Comparison of ENCODE assay signal across 26 cellular contexts in the genomic region with DNA sequence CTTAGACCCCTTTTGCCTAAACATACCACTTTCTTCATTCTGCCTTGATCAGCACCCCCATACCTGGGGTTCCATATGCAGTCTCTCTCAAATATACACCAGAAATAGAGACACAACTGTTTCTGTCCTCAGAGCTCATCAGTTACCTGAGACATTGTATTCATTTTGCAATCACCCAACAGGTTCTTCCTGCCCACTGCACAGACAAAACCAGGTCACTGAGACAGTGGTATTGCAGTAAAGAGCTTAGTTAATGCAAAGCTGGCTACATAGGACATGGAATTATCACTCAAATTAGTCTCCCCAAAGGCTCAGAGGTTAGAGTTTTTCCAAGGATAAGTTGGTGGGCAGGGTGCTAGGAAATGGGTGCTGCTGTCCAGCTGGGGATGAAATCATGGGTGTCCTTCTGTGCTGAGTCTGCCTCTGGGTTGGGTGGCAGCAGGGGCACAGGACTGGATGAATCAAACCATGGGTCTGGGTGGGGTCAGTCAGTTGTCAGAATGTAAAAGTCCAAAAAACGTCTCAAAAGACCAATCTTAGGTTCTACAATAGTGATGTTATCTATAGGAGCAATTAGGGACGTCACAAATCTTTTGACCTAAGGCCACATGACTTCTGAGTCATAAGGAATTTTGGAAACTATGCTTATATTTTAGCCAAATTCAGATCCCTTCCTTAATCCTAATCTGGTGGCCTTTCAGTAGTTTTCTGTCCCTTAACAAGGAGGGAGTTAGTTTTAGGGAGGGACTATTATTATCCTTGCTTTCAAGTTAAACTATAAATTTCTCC. TPM values are rescaled to one million over a fixed set of nuclear protein-coding genes. Genes with fewer than 3 reads are reported as not detected.
A peak's percentile ranks its signal among the peaks of the same experiment; 100 is the strongest.
DNase-seq lines count a peak whose midpoint lies in the region; ATAC-seq and TF ChIP-seq lines count a peak whose summit lies in the region.
"Had no signal": no experiment of that assay in that cellular context is flagged by ENCODE, and none has a peak within 500 bp of the region (broad histone marks: within the 10 kb centered on the region; RNA-seq: fewer than 3 reads in every experiment).

No MANE protein-coding gene starts in this region.

- H3K36me3 Mint-ChIP-seq in GM23338 (ENCODE audit: low read depth) = peaks cover 19% of the 10 kb centered on the region
- peaks cover 22% of the 10 kb centered on the region for H3K36me3 Mint-ChIP-seq in activated T-helper 1 cell treated with anti-CD3 and anti-CD28 coated beads, Interleukin-12 subunit alpha, Interleukin-12 subunit beta, Interleukin-2, Interleukin-4 antibody, amounts not matched to agents 30 ng/mL and 10 ng/mL and 1 ng/mL, durations not matched to agents 14 hours and 24 hours and 36 hours (ENCODE audit: low read depth)

- intact Hi-C loops in activated T-helper 1 cell treated with anti-CD3 and anti-CD28 coated beads, Interleukin-12 subunit alpha, Interleukin-12 subunit beta, Interleukin-2, Interleukin-4 antibody, amounts not matched to agents 30 ng/mL and 10 ng/mL and 1 ng/mL, durations not matched to agents 14 hours and 24 hours and 36 hours (cut with micrococcal nuclease) = no loop called here

- H3K4me1 ChIP-seq in GM23338 (ENCODE audit: insufficient read depth) = peaks cover 28% of the 10 kb centered on the region
- H3K4me1 ChIP-seq: right atrium auricular region, spleen, upper lobe of left lung had no signal

- no peaks in the 10 kb centered on the region for H3K27me3 ChIP-seq in GM23338 (ENCODE audit: insufficient read depth)
- H3K27me3 ChIP-seq: body of pancreas, pancreas, right atrium auricular region, spleen, upper lobe of left lung had no signal

- no peak for ATAC-seq in GM23338
- ATAC-seq: body of pancreas; GM12878; left ventricle myocardium superior; natural killer cell treated with Interleukin-12 subunit alpha and Interleukin-12 subunit beta and Interleukin-15 and Interleukin-18, amount 100 ng/mL, for 72 hours; pancreas had no signal

- no peaks in the 10 kb centered on the region for H4K20me1 ChIP-seq in GM23338 (replicated peaks; ENCODE audit: insufficient read depth)

- no peaks in the 10 kb centered on the region; the same call in 2 of the 3 replicates for H3K9me3 Mint-ChIP-seq in GM23338
- no peaks in the 10 kb centered on the region for H3K9me3 Mint-ChIP-seq in activated T-helper 1 cell treated with anti-CD3 and anti-CD28 coated beads, Interleukin-12 subunit alpha, Interleukin-12 subunit beta, Interleukin-2, Interleukin-4 antibody, amounts not matched to agents 30 ng/mL and 10 ng/mL and 1 ng/mL, durations not matched to agents 14 hours and 24 hours and 36 hours
- H3K9me3 Mint-ChIP-seq: natural killer cell treated with Interleukin-12 subunit alpha and Interleukin-12 subunit beta and Interleukin-15 and Interleukin-18, amount 100 ng/mL, for 72 hours had no signal

- H3K4me3 ChIP-seq in GM23338 = no peak overlapping the region
- no peak overlapping the region for H3K4me3 ChIP-seq in retinal pigment epithelial cell (ENCODE audit: low read length)
- H3K4me3 ChIP-seq: body of pancreas, GM12878, pancreas, right atrium auricular region, spleen, upper lobe of left lung had no signal

- no peak overlapping the region for H3K4me2 ChIP-seq in GM23338

- H3K27ac ChIP-seq in GM23338 (ENCODE audit: low read depth) = no peak overlapping the region
- H3K27ac ChIP-seq: body of pancreas, epithelial cell of prostate, pancreas, right atrium auricular region, spleen, upper lobe of left lung, VCaP had no signal

- H2AFZ ChIP-seq in GM23338 = no peak overlapping the region

- peaks cover 45% of the 10 kb centered on the region for H3K4me1 Mint-ChIP-seq in GM23338
- peaks cover 9% of the 10 kb centered on the region for H3K4me1 Mint-ChIP-seq in activated T-helper 1 cell treated with anti-CD3 and anti-CD28 coated beads, Interleukin-12 subunit alpha, Interleukin-12 subunit beta, Interleukin-2, Interleukin-4 antibody, amounts not matched to agents 30 ng/mL and 10 ng/mL and 1 ng/mL, durations not matched to agents 14 hours and 24 hours and 36 hours (ENCODE audit: low read depth)

- H3K9me2 ChIP-seq in GM23338 (ENCODE audit: insufficient read depth) = peaks cover 8% of the 10 kb centered on the region; the same call in 1 of the 2 replicates

- H3K36me3 ChIP-seq in GM23338 (ENCODE audit: insufficient read depth) = no peaks in the 10 kb centered on the region
- H3K36me3 ChIP-seq: pancreas, right atrium auricular region, upper lobe of left lung had no signal

- peaks cover 3% of the 10 kb centered on the region for H3K27me3 Mint-ChIP-seq in GM23338 (ENCODE audit: insufficient read depth, low read depth, poor library complexity)
- no peaks in the 10 kb centered on the region for H3K27me3 Mint-ChIP-seq in activated T-helper 1 cell treated with anti-CD3 and anti-CD28 coated beads, Interleukin-12 subunit alpha, Interleukin-12 subunit beta, Interleukin-2, Interleukin-4 antibody, amounts not matched to agents 30 ng/mL and 10 ng/mL and 1 ng/mL, durations not matched to agents 14 hours and 24 hours and 36 hours (ENCODE audit: insufficient read depth)
- H3K27me3 Mint-ChIP-seq: activated CD4-positive, alpha-beta T cell treated with anti-CD3 and anti-CD28 coated beads, Interleukin-2, amount 10 ng/mL, durations not matched to agents 7 days and 5 days; activated T-cell treated with anti-CD3 and anti-CD28 coated beads, Interleukin-2, amount 50 U/mL, for 24 hours; natural killer cell treated with Interleukin-12 subunit alpha and Interleukin-12 subunit beta and Interleukin-15 and Interleukin-18, amount 100 ng/mL, for 72 hours had no signal

- peak overlapping the region; percentile 18; the same call in 1 of the 2 replicates for H3K27ac Mint-ChIP-seq in GM23338
- peak overlapping the region; percentile 66 for H3K27ac Mint-ChIP-seq in activated T-helper 1 cell treated with anti-CD3 and anti-CD28 coated beads, Interleukin-12 subunit alpha, Interleukin-12 subunit beta, Interleukin-2, Interleukin-4 antibody, amounts not matched to agents 30 ng/mL and 10 ng/mL and 1 ng/mL, durations not matched to agents 14 hours and 24 hours and 36 hours
- H3K27ac Mint-ChIP-seq: activated CD4-positive, alpha-beta T cell treated with anti-CD3 and anti-CD28 coated beads, Interleukin-2, amount 10 ng/mL, durations not matched to agents 7 days and 5 days; activated T-cell treated with anti-CD3 and anti-CD28 coated beads, Interleukin-2, amount 50 U/mL, for 24 hours; natural killer cell treated with Interleukin-12 subunit alpha and Interleukin-12 subunit beta and Interleukin-15 and Interleukin-18, amount 100 ng/mL, for 72 hours had no signal

- no peak for DNase-seq in GM23338 (ENCODE audit: low spot score)
- no peak for DNase-seq in activated T-helper 1 cell treated with anti-CD3 and anti-CD28 coated beads, Interleukin-12 subunit alpha, Interleukin-12 subunit beta, Interleukin-2, Interleukin-4 antibody, amounts not matched to agents 30 ng/mL and 10 ng/mL and 1 ng/mL, durations not matched to agents 14 hours and 24 hours and 36 hours (ENCODE audit: low spot score)
- DNase-seq in fibroblast of peridontal ligament (ENCODE audit: extremely low read depth) = peak; percentile 11
- peak; percentile 26 for DNase-seq in retinal pigment epithelial cell (ENCODE audit: low read depth)
- DNase-seq in COLO668 (lab: John Stamatoyannopoulos, UW; ENCODE audit: unreplicated experiment) = no peak
- DNase-seq in stimulated activated CD4-positive, alpha-beta T cell treated with anti-CD3 and anti-CD28 coated beads, Interleukin-4, amount 100 ng/mL, for 24 hours = no peak
- DNase-seq in AML-193 (lab: John Stamatoyannopoulos, UW) = no peak
- DNase-seq: activated CD4-positive, alpha-beta T cell treated with anti-CD3 and anti-CD28 coated beads, Interleukin-2, amount 10 ng/mL, durations not matched to agents 7 days and 5 days; activated gamma-delta T cell treated with Interleukin-2 at 50 U/mL for 16 hours; activated T-cell treated with anti-CD3 and anti-CD28 coated beads, Interleukin-2, amount 50 U/mL, for 24 hours; body of pancreas; C1 segment of cervical spinal cord; Calu3; left ventricle myocardium superior; NCI-H1092 treated with DMSO at 0.1 percent for 48 hours; NCI-H187 treated with DMSO at 0.1 percent for 48 hours; NCI-H526 treated with DMSO at 0.1 percent for 48 hours; pancreas; SHP77 treated with DMSO at 0.1 percent for 48 hours; spleen; upper lobe of left lung had no signal

- H3K4me3 Mint-ChIP-seq in GM23338 = no peak overlapping the region
- H3K4me3 Mint-ChIP-seq in activated T-helper 1 cell treated with anti-CD3 and anti-CD28 coated beads, Interleukin-12 subunit alpha, Interleukin-12 subunit beta, Interleukin-2, Interleukin-4 antibody, amounts not matched to agents 30 ng/mL and 10 ng/mL and 1 ng/mL, durations not matched to agents 14 hours and 24 hours and 36 hours = no peak overlapping the region
- H3K4me3 Mint-ChIP-seq: activated CD4-positive, alpha-beta T cell treated with anti-CD3 and anti-CD28 coated beads, Interleukin-2, amount 10 ng/mL, durations not matched to agents 7 days and 5 days; activated T-cell treated with anti-CD3 and anti-CD28 coated beads, Interleukin-2, amount 50 U/mL, for 24 hours; natural killer cell treated with Interleukin-12 subunit alpha and Interleukin-12 subunit beta and Interleukin-15 and Interleukin-18, amount 100 ng/mL, for 72 hours had no signal

- H3F3A ChIP-seq in GM23338 (replicated peaks; ENCODE audit: low read depth) = 0 out of 2 replicates have a peak, but pooled peaks cover 3% of the 10 kb centered on the region

- no peaks in the 10 kb centered on the region for H3K79me2 ChIP-seq in GM23338 (replicated peaks; ENCODE audit: insufficient read depth)

- TF ChIP-seq CTCF in GM23338 (conservative IDR thresholded peaks at IDR 0.05; ENCODE audit: low read depth in 2 of 2) (no peak), retinal pigment epithelial cell (conservative IDR thresholded peaks at IDR 0.05; ENCODE audit: low read depth, low read length) (no peak)

RNA-seq across cellular contexts. Expression of gene KCNV2, which starts 41.0 kb away (rescaled TPM):
- not detected in 2 replicates for total RNA-seq in GM23338 (2014; rRNA removed; shearing (Covaris generic))
- 0.38 and 0.60 TPM in 2 replicates for polyA plus RNA-seq in GM23338 (2016; fragmentation: Nextera tagmentation; extraction: Ambion mirVana)
- not detected in 2 replicates for total RNA-seq in activated T-helper 1 cell treated with anti-CD3 and anti-CD28 coated beads, Interleukin-12 subunit alpha, Interleukin-12 subunit beta, Interleukin-2, Interleukin-4 antibody, amounts not matched to agents 30 ng/mL and 10 ng/mL and 1 ng/mL, durations not matched to agents 14 hours and 24 hours and 36 hours
- total RNA-seq: activated CD4-positive, alpha-beta T cell treated with anti-CD3 and anti-CD28 coated beads, Interleukin-2, amount 10 ng/mL, durations not matched to agents 7 days and 5 days; body of pancreas; Calu3; left ventricle myocardium superior; natural killer cell treated with Interleukin-12 subunit alpha and Interleukin-12 subunit beta and Interleukin-15 and Interleukin-18, amount 100 ng/mL, for 72 hours; pancreas; right atrium auricular region; spleen; upper lobe of left lung had no signal
- polyA plus RNA-seq: pancreas, spleen had no signal

Comparison
In these comparisons a context has a peak if more than half of its experiments do, and no peak if none do; other contexts are left out.
1. DNase-seq: peak in fibroblast of peridontal ligament (single experiment) and retinal pigment epithelial cell (single experiment); none in GM23338 (single experiment), activated T-helper 1 cell treated with anti-CD3 and anti-CD28 coated beads, Interleukin-12 subunit alpha, Interleukin-12 subunit beta, Interleukin-2, Interleukin-4 antibody, amounts not matched to agents 30 ng/mL and 10 ng/mL and 1 ng/mL, durations not matched to agents 14 hours and 24 hours and 36 hours (single experiment), COLO668 (single experiment), stimulated activated CD4-positive, alpha-beta T cell treated with anti-CD3 and anti-CD28 coated beads, Interleukin-4, amount 100 ng/mL, for 24 hours (single experiment) and AML-193 (0 of 2).